1 cellular context compared by ENCODE assay signal in the genomic region with DNA sequence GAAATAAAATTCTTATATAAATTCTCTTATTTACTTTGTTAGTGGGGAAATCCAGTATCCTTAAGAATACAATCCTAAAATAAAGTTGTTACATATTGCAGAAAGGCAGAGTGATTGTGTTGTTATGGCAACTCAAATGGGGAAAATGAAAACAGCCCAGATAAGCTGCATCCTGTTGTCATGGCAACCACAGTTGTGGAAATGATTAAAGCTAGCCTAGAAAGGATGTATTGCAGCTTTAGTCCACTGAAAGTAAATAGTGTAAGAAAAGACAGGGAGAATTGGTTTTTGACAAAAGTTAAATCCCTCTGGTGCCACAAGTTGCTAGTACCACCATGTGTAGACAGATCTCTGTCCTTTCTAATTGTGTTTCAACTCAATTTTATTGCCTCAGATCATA.
TF ChIP-seq lines count a peak whose summit lies in the region.

No MANE protein-coding gene starts in this region.

TF ChIP-seq in WTC11, 78 proteins besides CTCF, POLR2A, EP300 and RAD21 (continued from another document):
- TF ChIP-seq, protein P1, sequence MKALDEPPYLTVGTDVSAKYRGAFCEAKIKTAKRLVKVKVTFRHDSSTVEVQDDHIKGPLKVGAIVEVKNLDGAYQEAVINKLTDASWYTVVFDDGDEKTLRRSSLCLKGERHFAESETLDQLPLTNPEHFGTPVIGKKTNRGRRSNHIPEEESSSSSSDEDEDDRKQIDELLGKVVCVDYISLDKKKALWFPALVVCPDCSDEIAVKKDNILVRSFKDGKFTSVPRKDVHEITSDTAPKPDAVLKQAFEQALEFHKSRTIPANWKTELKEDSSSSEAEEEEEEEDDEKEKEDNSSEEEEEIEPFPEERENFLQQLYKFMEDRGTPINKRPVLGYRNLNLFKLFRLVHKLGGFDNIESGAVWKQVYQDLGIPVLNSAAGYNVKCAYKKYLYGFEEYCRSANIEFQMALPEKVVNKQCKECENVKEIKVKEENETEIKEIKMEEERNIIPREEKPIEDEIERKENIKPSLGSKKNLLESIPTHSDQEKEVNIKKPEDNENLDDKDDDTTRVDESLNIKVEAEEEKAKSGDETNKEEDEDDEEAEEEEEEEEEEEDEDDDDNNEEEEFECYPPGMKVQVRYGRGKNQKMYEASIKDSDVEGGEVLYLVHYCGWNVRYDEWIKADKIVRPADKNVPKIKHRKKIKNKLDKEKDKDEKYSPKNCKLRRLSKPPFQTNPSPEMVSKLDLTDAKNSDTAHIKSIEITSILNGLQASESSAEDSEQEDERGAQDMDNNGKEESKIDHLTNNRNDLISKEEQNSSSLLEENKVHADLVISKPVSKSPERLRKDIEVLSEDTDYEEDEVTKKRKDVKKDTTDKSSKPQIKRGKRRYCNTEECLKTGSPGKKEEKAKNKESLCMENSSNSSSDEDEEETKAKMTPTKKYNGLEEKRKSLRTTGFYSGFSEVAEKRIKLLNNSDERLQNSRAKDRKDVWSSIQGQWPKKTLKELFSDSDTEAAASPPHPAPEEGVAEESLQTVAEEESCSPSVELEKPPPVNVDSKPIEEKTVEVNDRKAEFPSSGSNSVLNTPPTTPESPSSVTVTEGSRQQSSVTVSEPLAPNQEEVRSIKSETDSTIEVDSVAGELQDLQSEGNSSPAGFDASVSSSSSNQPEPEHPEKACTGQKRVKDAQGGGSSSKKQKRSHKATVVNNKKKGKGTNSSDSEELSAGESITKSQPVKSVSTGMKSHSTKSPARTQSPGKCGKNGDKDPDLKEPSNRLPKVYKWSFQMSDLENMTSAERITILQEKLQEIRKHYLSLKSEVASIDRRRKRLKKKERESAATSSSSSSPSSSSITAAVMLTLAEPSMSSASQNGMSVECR (CRISPR knock-in tag; IDR thresholded peaks at IDR 0.05; ENCODE audit: borderline replicate concordance) = no peak
- TF ChIP-seq, protein P2, sequence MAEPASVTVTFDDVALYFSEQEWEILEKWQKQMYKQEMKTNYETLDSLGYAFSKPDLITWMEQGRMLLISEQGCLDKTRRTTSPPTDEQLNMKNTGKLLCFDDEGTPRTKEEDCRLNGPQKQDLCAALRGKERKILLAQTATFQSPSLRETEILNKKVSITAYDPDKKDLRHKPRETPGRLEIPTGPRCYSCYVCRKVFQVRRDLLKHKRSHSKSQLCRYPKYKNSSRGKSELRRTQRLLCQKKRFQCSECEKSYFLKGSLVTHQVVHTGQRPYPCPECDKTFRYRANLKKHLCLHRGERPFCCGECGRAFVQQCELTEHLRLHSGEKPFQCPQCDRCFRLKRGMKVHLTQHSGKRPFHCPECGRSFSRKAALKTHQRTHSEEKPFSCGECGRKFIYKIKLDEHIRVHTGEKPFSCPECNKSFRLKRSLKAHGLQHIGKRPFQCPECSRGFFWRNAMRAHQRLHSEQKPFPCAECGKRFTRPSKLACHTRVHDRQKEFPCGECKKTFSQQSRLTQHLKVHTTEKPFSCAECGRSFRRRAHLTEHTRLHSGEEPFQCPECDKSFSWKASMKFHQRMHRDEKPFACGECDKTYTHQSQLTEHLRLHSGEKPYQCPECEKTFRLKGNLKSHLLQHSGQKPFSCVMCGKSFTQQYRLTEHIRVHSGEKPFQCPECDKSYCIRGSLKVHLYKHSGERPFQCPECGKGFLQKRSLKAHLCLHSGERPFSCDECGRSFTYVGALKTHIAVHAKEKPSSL (CRISPR knock-in tag; conservative IDR thresholded peaks at IDR 0.05) = no peak
